Comparison of ENCODE assay signal across 12 cellular contexts in the genomic region with DNA sequence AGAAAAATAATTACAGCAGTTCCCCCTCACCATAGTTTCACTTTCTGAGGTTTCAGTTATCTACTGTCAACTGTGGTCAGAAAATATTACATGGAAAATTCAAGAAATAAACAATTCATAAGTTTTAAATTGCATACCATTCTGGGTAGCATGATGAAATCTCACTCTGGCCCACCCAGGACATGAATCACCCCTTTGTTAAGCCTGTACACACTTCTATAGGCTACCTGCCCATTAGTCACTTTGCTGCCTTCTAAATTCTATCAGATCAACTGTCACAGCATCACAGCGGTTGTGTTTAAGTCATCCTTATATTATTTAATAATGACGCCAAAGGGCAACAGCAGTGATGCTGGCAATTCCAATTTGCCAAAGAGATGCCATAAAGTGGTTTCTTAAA.
A peak's percentile ranks its signal among the peaks of the same experiment; 100 is the strongest.
DNase-seq lines count a peak whose midpoint lies in the region; ATAC-seq and TF ChIP-seq lines count a peak whose summit lies in the region.
"Had no signal": no experiment of that assay in that cellular context is flagged by ENCODE, and none has a peak within 500 bp of the region (broad histone marks: within the 10 kb centered on the region; RNA-seq: fewer than 3 reads in every experiment).

No MANE protein-coding gene starts in this region.

- H4K20me1 ChIP-seq in GM23248 (ENCODE audit: insufficient read depth), result no peaks in the 10 kb centered on the region

- TF ChIP-seq CTCF in AG09319 (IDR thresholded peaks at IDR 0.05; ENCODE audit: low read depth, low read length) (no peak), epithelial cell of esophagus (IDR thresholded peaks at IDR 0.05; ENCODE audit: insufficient read depth, low read depth, low read length, missing control alignments) (no peak)

- H3K27ac ChIP-seq in GM23248 (no peak overlapping the region), SJCRH30 (peak overlapping the region; percentile 32; the same call in 1 of the 2 replicates)
- H3K27ac ChIP-seq in effector memory CD4-positive, alpha-beta T cell (ENCODE audit: insufficient read depth, low read length, poor library complexity, severe bottlenecking), result no peak overlapping the region
- H3K27ac ChIP-seq: esophagus muscularis mucosa, testis had no signal

- no peaks in the 10 kb centered on the region for H3K36me3 ChIP-seq in GM23248 (ENCODE audit: low read depth)
- H3K36me3 ChIP-seq in SJCRH30, result no peaks in the 10 kb centered on the region
- no peaks in the 10 kb centered on the region for H3K36me3 ChIP-seq in effector memory CD4-positive, alpha-beta T cell (ENCODE audit: control insufficient read depth, insufficient read depth, low read length)
- H3K36me3 ChIP-seq: esophagus muscularis mucosa had no signal

- H3K4me2 ChIP-seq in GM23248 (ENCODE audit: unreplicated experiment), result no peak overlapping the region

- 88 to 95% methylated on average over 2 of the region's 2 CpGs for WGBS in GM23248 (ENCODE audit: low coverage in 1 of 2, low lambda C conversion rate in 2 of 2, missing lambda C conversion rate in 2 of 2), 2 experiments

- H3K9me2 ChIP-seq in GM23248 (ENCODE audit: insufficient read depth), result no peaks in the 10 kb centered on the region; the same call in 1 of the 2 replicates

- H2AFZ ChIP-seq in GM23248, result no peak overlapping the region; the same call in 1 of the 2 replicates

- H3K4me3 ChIP-seq in GM23248, result no peak overlapping the region
- H3K4me3 ChIP-seq in SJCRH30, result no peak overlapping the region
- H3K4me3 ChIP-seq in epithelial cell of esophagus (ENCODE audit: low read length), result no peak overlapping the region
- no peak overlapping the region for H3K4me3 ChIP-seq in effector memory CD4-positive, alpha-beta T cell (ENCODE audit: insufficient read depth, low read depth, low read length, poor library complexity, severe bottlenecking)
- H3K4me3 ChIP-seq: esophagus muscularis mucosa, testis had no signal

- H3K79me2 ChIP-seq in GM23248 (ENCODE audit: insufficient read depth), result no peaks in the 10 kb centered on the region

- H3K9me3 ChIP-seq in GM23248 (ENCODE audit: low read depth) (no peaks in the 10 kb centered on the region), SJCRH30 (replicated peaks) (peaks cover 3% of the 10 kb centered on the region; the same call in 1 of the 2 replicates)
- no peaks in the 10 kb centered on the region for H3K9me3 ChIP-seq in effector memory CD4-positive, alpha-beta T cell (ENCODE audit: control insufficient read depth, low read length)
- H3K9me3 ChIP-seq: Caco-2, esophagus muscularis mucosa, testis had no signal

- ATAC-seq in GM18870 (IDR thresholded peaks at IDR 0.05; ENCODE audit: unreplicated experiment) (no peak), GM18867 (IDR thresholded peaks at IDR 0.05; ENCODE audit: unreplicated experiment) (no peak), GM21529 (IDR thresholded peaks at IDR 0.05; ENCODE audit: unreplicated experiment) (no peak)

- no peaks in the 10 kb centered on the region for H3F3A ChIP-seq in GM23248 (ENCODE audit: insufficient read depth)

- H3K4me1 ChIP-seq in GM23248 (ENCODE audit: insufficient read depth) (peaks cover 5% of the 10 kb centered on the region; the same call in 1 of the 2 replicates), SJCRH30 (peaks cover 25% of the 10 kb centered on the region)
- peaks cover 4% of the 10 kb centered on the region for H3K4me1 ChIP-seq in effector memory CD4-positive, alpha-beta T cell (ENCODE audit: control insufficient read depth, insufficient read depth, low read length, poor library complexity, severe bottlenecking)
- H3K4me1 ChIP-seq: Caco-2, esophagus muscularis mucosa, testis had no signal

- DNase-seq in AG09319 (ENCODE audit: extremely low read depth, low read depth) (peak; percentile 20), GM23248 (peak; percentile 7), SJCRH30 (peak; percentile 34 to 52), epithelial cell of esophagus (ENCODE audit: low read depth) (peak; percentile 87)
- DNase-seq in effector memory CD4-positive, alpha-beta T cell, result no peak
- DNase-seq: Caco-2, NCI-H1694 treated with DMSO at 0.1 percent for 48 hours, testis had no signal

- no peak overlapping the region for H3K9ac ChIP-seq in GM23248

- no peaks in the 10 kb centered on the region for H3K27me3 ChIP-seq in GM23248 (replicated peaks; ENCODE audit: insufficient read depth)
- H3K27me3 ChIP-seq in SJCRH30, result no peaks in the 10 kb centered on the region
- no peaks in the 10 kb centered on the region for H3K27me3 ChIP-seq in effector memory CD4-positive, alpha-beta T cell (replicated peaks; ENCODE audit: control insufficient read depth, insufficient read depth, low read length, poor library complexity, severe bottlenecking)
- H3K27me3 ChIP-seq: esophagus muscularis mucosa, testis had no signal

- in situ Hi-C loops in GM23248 (cut with MboI), result no loop called here

Comparison
In these comparisons a context has a peak if more than half of its experiments do, and no peak if none do; other contexts are left out.
1. DNase-seq: peak in AG09319 (single experiment), GM23248 (single experiment), SJCRH30 (2 of 2) and epithelial cell of esophagus (single experiment); none in effector memory CD4-positive, alpha-beta T cell (0 of 3).